Comparison of ENCODE assay signal across 13 cellular contexts in the genomic region with DNA sequence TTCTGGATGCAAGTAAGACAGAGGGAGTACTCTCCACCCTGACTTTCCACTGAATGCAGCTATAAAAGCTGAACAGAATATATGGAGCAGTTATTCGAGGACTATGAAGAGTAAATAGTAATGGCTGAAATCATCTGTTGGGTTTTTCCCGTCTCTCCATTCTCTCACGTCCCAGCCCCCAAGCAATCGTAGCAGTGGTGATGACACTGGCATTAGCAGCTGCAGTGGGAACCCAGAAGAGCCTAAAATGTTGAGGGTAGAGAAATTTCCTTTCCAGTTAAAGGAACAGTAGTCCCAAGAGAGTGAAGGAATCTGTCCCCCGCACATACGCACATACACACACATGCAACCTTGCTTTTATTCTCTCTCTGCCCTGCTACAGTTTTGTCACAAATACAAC.
"Had no signal": no experiment of that assay in that cellular context is flagged by ENCODE, and none has a peak within 500 bp of the region (broad histone marks: within the 10 kb centered on the region; RNA-seq: fewer than 3 reads in every experiment).

No MANE protein-coding gene starts in this region.

- H3K36me3 ChIP-seq: left lung, pancreas, vagina had no signal

- H3K27ac ChIP-seq: dorsolateral prefrontal cortex, esophagus squamous epithelium, heart right ventricle, left lung, pancreas, vagina had no signal

- H3K27me3 Mint-ChIP-seq: activated naive CD8-positive, alpha-beta T cell had no signal

- H3K9me3 Mint-ChIP-seq: neural crest cell; T-helper 2 cell treated with Interferon-gamma antibody and Interleukin-4, amounts not matched to agents 5 μg/mL and 100 μg/mL, for 36 hours had no signal

- H3K4me1 ChIP-seq: esophagus squamous epithelium, left lung, vagina had no signal

- H3K27ac Mint-ChIP-seq: activated naive CD8-positive, alpha-beta T cell; T-helper 2 cell treated with Interferon-gamma antibody and Interleukin-4, amounts not matched to agents 5 μg/mL and 100 μg/mL, for 36 hours had no signal

- DNase-seq: activated effector memory CD4-positive, alpha-beta T cell treated with Interleukin-2 at 50 U/mL for 16 hours; amygdala; dorsolateral prefrontal cortex; esophagus squamous epithelium; heart right ventricle; left lung; pancreas; stimulated activated CD4-positive, alpha-beta T cell treated with anti-CD3 and anti-CD28 coated beads, Interleukin-4, amount 100 ng/mL, for 4 hours had no signal

- H3K4me1 Mint-ChIP-seq: neural crest cell had no signal

- ATAC-seq: activated CD4-positive, CD25-positive, alpha-beta regulatory T cell treated with anti-CD3 and anti-CD28 coated beads, Interleukin-2, amount 50 U/mL, for 24 hours; heart right ventricle; left lung; pancreas had no signal

- H3K4me3 Mint-ChIP-seq: activated naive CD8-positive, alpha-beta T cell; neural crest cell; T-helper 2 cell treated with Interferon-gamma antibody and Interleukin-4, amounts not matched to agents 5 μg/mL and 100 μg/mL, for 36 hours had no signal

- H3K4me3 ChIP-seq: dorsolateral prefrontal cortex, esophagus squamous epithelium, heart right ventricle, left lung, pancreas, vagina had no signal

- H3K27me3 ChIP-seq: dorsolateral prefrontal cortex, esophagus squamous epithelium, heart right ventricle, left lung, pancreas, vagina had no signal

- H3K9me3 ChIP-seq: esophagus squamous epithelium, heart right ventricle, left lung, pancreas, vagina had no signal
